8 cellular contexts compared by ENCODE assay signal in the genomic region with DNA sequence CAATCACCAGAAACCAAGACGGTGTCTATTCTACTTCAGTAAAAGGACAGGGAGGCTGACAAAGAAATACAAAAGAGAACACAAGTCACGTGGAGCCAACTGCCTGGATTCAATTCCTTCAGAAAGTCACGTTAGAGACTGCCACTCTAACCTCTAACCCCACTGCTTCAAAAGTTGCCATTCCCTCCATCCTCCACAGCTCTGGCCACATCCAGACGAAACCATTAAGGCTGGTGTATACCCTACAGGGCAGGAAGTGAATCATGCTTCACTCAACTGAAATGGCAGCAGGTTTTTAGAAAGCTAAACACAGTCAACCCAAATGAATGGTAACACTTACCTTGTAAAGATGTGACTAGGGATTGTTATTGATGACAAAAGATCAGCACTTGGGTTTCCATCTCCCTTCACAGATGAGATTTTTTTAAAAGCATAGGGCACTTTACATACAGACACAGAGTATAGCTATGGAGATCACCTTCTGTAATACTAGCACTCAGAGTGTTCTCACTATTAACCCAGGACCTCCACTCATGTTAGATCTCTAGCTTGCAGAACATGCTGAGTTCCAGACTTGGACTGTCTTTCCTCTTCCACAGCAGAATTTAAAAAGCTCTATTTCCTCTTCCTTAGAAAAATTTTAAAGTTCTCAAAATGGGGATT. TPM values are rescaled to one million over a fixed set of nuclear protein-coding genes. Genes with fewer than 3 reads are reported as not detected.
A peak's percentile ranks its signal among the peaks of the same experiment; 100 is the strongest.
DNase-seq lines count a peak whose midpoint lies in the region; ATAC-seq, FAIRE-seq and TF ChIP-seq lines count a peak whose summit lies in the region.

No MANE protein-coding gene starts in this region.

- H2AFZ ChIP-seq in HCT116 (ENCODE audit: low read depth, low read length, poor library complexity, severe bottlenecking) = peak overlapping the region; percentile 77
- peak overlapping the region; percentile 1 for H2AFZ ChIP-seq in endothelial cell of umbilical vein (ENCODE audit: low read depth, low read length)

- no peaks in the 10 kb centered on the region for H3K36me3 Mint-ChIP-seq in CD4-positive, alpha-beta T cell (ENCODE audit: low read depth)

- H3K27me3 Mint-ChIP-seq in CD4-positive, alpha-beta T cell = no peaks in the 10 kb centered on the region

- peak; percentile 77 for ATAC-seq in CD4-positive, alpha-beta T cell (ENCODE audit: poor library complexity)
- peak; percentile 87 for ATAC-seq in HCT116
- no peak for ATAC-seq in HG03135 (IDR thresholded peaks at IDR 0.05; ENCODE audit: unreplicated experiment)

- DNase-seq in CD4-positive, alpha-beta T cell = no peak
- DNase-seq in HCT116 (ENCODE audit: low read depth, low spot score) (no peak), endothelial cell of umbilical vein (ENCODE audit: low read depth, low spot score) (peak; percentile 62), hippocampal formation (lab: John Stamatoyannopoulos, UW) (no peak), posterior vena cava (ENCODE audit: low spot score) (no peak), frontal cortex (ENCODE audit: low spot score in 2 of 2) (no peak)

- TF ChIP-seq POLR2A in HCT116 (IDR thresholded peaks at IDR 0.05; ENCODE audit: borderline replicate concordance, extremely low read depth, insufficient read depth, insufficient read length) = no peak
- no peak for TF ChIP-seq POLR2A in endothelial cell of umbilical vein (IDR thresholded peaks at IDR 0.05; ENCODE audit: low read depth, low read length)

- no peaks in the 10 kb centered on the region for H4K20me1 ChIP-seq in HCT116 (ENCODE audit: insufficient read depth)
- H4K20me1 ChIP-seq in endothelial cell of umbilical vein (replicated peaks; ENCODE audit: control insufficient read depth, extremely low read depth, insufficient read depth, low read length) = no peaks in the 10 kb centered on the region

- H3K27me3 ChIP-seq in CD4-positive, alpha-beta T cell (ENCODE audit: control insufficient read depth, insufficient read depth, low read length) = no peaks in the 10 kb centered on the region
- H3K27me3 ChIP-seq in HCT116 (ENCODE audit: insufficient read depth, low read length) (no peaks in the 10 kb centered on the region), endothelial cell of umbilical vein (ENCODE audit: control insufficient read depth in 2 of 2, insufficient read depth in 2 of 2, low read length in 2 of 2) (no peaks in the 10 kb centered on the region)

- H3K4me2 ChIP-seq in HCT116 (ENCODE audit: low read length) (peak overlapping the region; percentile 47), endothelial cell of umbilical vein (ENCODE audit: insufficient read depth, low read length) (peak overlapping the region; percentile 29)

- H3K9ac ChIP-seq in HCT116 (ENCODE audit: low read length) = no peak overlapping the region
- H3K9ac ChIP-seq in endothelial cell of umbilical vein (replicated peaks; ENCODE audit: extremely low read depth, insufficient read depth, low read length) = no peak overlapping the region

- peaks cover 17% of the 10 kb centered on the region for H3K4me1 Mint-ChIP-seq in CD4-positive, alpha-beta T cell (ENCODE audit: low read depth)

- CTCF ChIA-PET in CD4-positive, alpha-beta T cell (lab: Charles Lee) = interaction anchor here (0.9 kb wide), 1 partner anchor 21 kb away, joined by 3 read pairs; no protein-coding TSS in a partner anchor
- CTCF ChIA-PET in HCT116 (lab: Charles Lee) (interaction anchor here (1.3 kb wide), 1 partner anchor 64 kb away, joined by 4 read pairs; no protein-coding TSS in a partner anchor), endothelial cell of umbilical vein (lab: Charles Lee) (interaction anchor here (0.7 to 1.5 kb wide), 7 partner anchors 11 to 137 kb away, joined by 3 to 6 read pairs (median 4); no protein-coding TSS in a partner anchor)

- H3K9me2 ChIP-seq in HCT116 (ENCODE audit: insufficient read depth) = no peaks in the 10 kb centered on the region

- no peaks in the 10 kb centered on the region for H3K36me3 ChIP-seq in HCT116 (ENCODE audit: control insufficient read depth in 1 of 2, insufficient read depth in 2 of 2, low read length in 2 of 2)
- no peaks in the 10 kb centered on the region for H3K36me3 ChIP-seq in endothelial cell of umbilical vein (ENCODE audit: control insufficient read depth in 2 of 2, extremely low read depth in 1 of 2, insufficient read depth in 2 of 2, low read length in 2 of 2)

- FAIRE-seq in endothelial cell of umbilical vein (lab: Jason Lieb, UNC) = peak; percentile 90
- no peak for FAIRE-seq in frontal cortex (lab: Jason Lieb, UNC)

- H3K4me3 Mint-ChIP-seq in CD4-positive, alpha-beta T cell = no peak overlapping the region

- H3K4me3 ChIP-seq in HCT116 (replicated peaks in 1 of 2; ENCODE audit: low read depth in 1 of 2, low read length in 2 of 2) = 0 out of 4 replicates have a peak overlapping the region, but pooled peaks of 1 of the 2 experiments have one; percentile 9
- no peak overlapping the region for H3K4me3 ChIP-seq in endothelial cell of umbilical vein (replicated peaks in 1 of 3; ENCODE audit: insufficient read depth in 1 of 3, low read depth in 1 of 3, low read length in 3 of 3)

- H3K9me1 ChIP-seq in endothelial cell of umbilical vein (replicated peaks; ENCODE audit: control insufficient read depth, extremely low read depth, insufficient read depth, low read length) = no peaks in the 10 kb centered on the region

- dilution Hi-C loops in endothelial cell of umbilical vein (cut with MboI; ENCODE audit: extremely low pct_ligation_motif_present, low sequenced_read_pairs) = no loop called here

- POLR2A ChIA-PET in CD4-positive, alpha-beta T cell (lab: Charles Lee) = interaction anchor here (0.7 to 1.4 kb wide), 3 partner anchors 11 to 65 kb away, joined by 3 to 7 read pairs (median 3); no protein-coding TSS in a partner anchor
- POLR2A ChIA-PET in HCT116 (lab: Charles Lee) = interaction anchor here (0.7 to 1.0 kb wide), 3 partner anchors 17 to 37 kb away, joined by 3 to 6 read pairs (median 3); a partner anchor contains a TSS
- POLR2A ChIA-PET in endothelial cell of umbilical vein (lab: Charles Lee) = interaction anchor here (0.9 to 1.0 kb wide), 2 partner anchors 13 to 22 kb away, joined by 3 to 4 read pairs; no protein-coding TSS in a partner anchor

- TF ChIP-seq RAD21 in HCT116 (IDR thresholded peaks at IDR 0.05; ENCODE audit: low read depth) = no peak

- H3K4me1 ChIP-seq in HCT116 (ENCODE audit: control insufficient read depth in 1 of 2, insufficient read depth in 2 of 2, low read length in 2 of 2) (peaks cover 0 to 12% of the 10 kb centered on the region in 2 experiments; a peak in 2 of 4 replicates), endothelial cell of umbilical vein (ENCODE audit: control insufficient read depth, extremely low read depth, insufficient read depth, low read length) (peaks cover 16% of the 10 kb centered on the region)

- intact Hi-C loops in CD4-positive, alpha-beta T cell (cut with DNase I, micrococcal nuclease) = no loop called here
- intact Hi-C loops in HCT116 (cut with micrococcal nuclease) = no loop called here
- intact Hi-C loops in endothelial cell of umbilical vein (cut with micrococcal nuclease) = loop anchor here (2.0 kb wide), 1 partner anchor 14 kb away; no protein-coding TSS in a partner anchor
- intact Hi-C loops in posterior vena cava (cut with DNase I) = no loop called here

- no peak overlapping the region for H3K27ac Mint-ChIP-seq in CD4-positive, alpha-beta T cell

- RAD21 ChIA-PET in HCT116 (lab: Charles Lee; ENCODE audit: low non-redundant PET in 1 of 2, low total read pairs in 2 of 2, uncharacterized antibody in 2 of 2, unreplicated experiment in 2 of 2) = no interaction called here

- no peaks in the 10 kb centered on the region for H3K79me2 ChIP-seq in HCT116 (ENCODE audit: insufficient read depth, low read length)
- peaks cover 13% of the 10 kb centered on the region for H3K79me2 ChIP-seq in endothelial cell of umbilical vein (ENCODE audit: control insufficient read depth, insufficient read depth, low read length)

- H3K9me3 Mint-ChIP-seq in CD4-positive, alpha-beta T cell = no peaks in the 10 kb centered on the region

- H3K27ac ChIP-seq in CD4-positive, alpha-beta T cell (ENCODE audit: low read depth, low read length) = no peak overlapping the region
- H3K27ac ChIP-seq in HCT116 (ENCODE audit: low read depth, low read length) (no peak overlapping the region), endothelial cell of umbilical vein (ENCODE audit: insufficient read depth, low read depth, low read length) (peak overlapping the region; percentile 18)

- TF ChIP-seq CTCF in CD4-positive, alpha-beta T cell (IDR thresholded peaks at IDR 0.05) = no peak
- TF ChIP-seq CTCF in HCT116 (IDR thresholded peaks at IDR 0.05 in 2 of 3, conservative IDR thresholded peaks at IDR 0.05 in 1 of 3; ENCODE audit: borderline replicate concordance in 1 of 3, insufficient read depth in 1 of 3, low read depth in 2 of 3, low read length in 2 of 3) = no peak
- TF ChIP-seq CTCF in endothelial cell of umbilical vein (IDR thresholded peaks at IDR 0.05; ENCODE audit: extremely low read depth in 1 of 2, insufficient read depth in 1 of 2, low read depth in 1 of 2, low read length in 2 of 2) = no peak

- H3K9me3 ChIP-seq in CD4-positive, alpha-beta T cell (ENCODE audit: control insufficient read depth, low read length) = no peaks in the 10 kb centered on the region
- H3K9me3 ChIP-seq in HCT116 (ENCODE audit: control insufficient read depth in 1 of 2, insufficient read depth in 1 of 2, low read depth in 1 of 2, low read length in 2 of 2) (no peaks in the 10 kb centered on the region), endothelial cell of umbilical vein (replicated peaks; ENCODE audit: control insufficient read depth, insufficient read depth, low read length) (no peaks in the 10 kb centered on the region)

- BruUV-seq in HCT116 (replicated peaks; lab: Mats Ljungman, UMichigan) = no TSS peak
- no TSS peak for BruUV-seq in endothelial cell of umbilical vein (replicated peaks; lab: Mats Ljungman, UMichigan)

TF ChIP-seq in HCT116, 20 proteins besides CTCF, POLR2A, EP300 and RAD21 (continues in another document):
- TF ChIP-seq JUND (IDR thresholded peaks at IDR 0.05) = peak; percentile 32; the same call in 1 of the 2 replicates

TF ChIP-seq in endothelial cell of umbilical vein, 7 proteins besides CTCF, POLR2A, EP300 and RAD21 (continues in another document):
- TF ChIP-seq JUN (IDR thresholded peaks at IDR 0.05; ENCODE audit: borderline replicate concordance, insufficient read depth, insufficient read length, low read depth) = peak; percentile 63

RNA-seq across cellular contexts. Expression of a gene that starts 37.4 kb away (rescaled TPM):
- total RNA-seq in CD4-positive, alpha-beta T cell = 1 to 10 TPM; 2.5 to 2.9 TPM
- 3.1 TPM for total RNA-seq in HCT116 (2021; ENCODE audit: unreplicated experiment)
- polyA plus RNA-seq in HCT116 (2012) = 2.6 and 3.1 TPM in 2 replicates
- polyA plus RNA-seq in PFSK-1 (2012; ENCODE audit: insufficient read length, low read depth) = 6.5 TPM
- 20.1 and 20.3 TPM in 2 replicates for total RNA-seq in endothelial cell of umbilical vein
- 13.1 and 14.0 TPM in 2 replicates for polyA plus RNA-seq in endothelial cell of umbilical vein
- polyA plus RNA-seq in endothelial cell of umbilical vein (2011; cell fraction: cytosol; rRNA removed) = 11.6 TPM in 2 replicates
- 21.1 and 27.4 TPM in 2 replicates for polyA plus RNA-seq in endothelial cell of umbilical vein (2011; cell fraction: nucleus; rRNA removed)
- 8.1 and 10.2 TPM in 2 replicates for polyA plus RNA-seq in endothelial cell of umbilical vein (2012)
- 24.5 and 26.5 TPM in 2 replicates for polyA minus RNA-seq in endothelial cell of umbilical vein
- 1.1 TPM for polyA minus RNA-seq in endothelial cell of umbilical vein (2011; cell fraction: cytosol; rRNA and poly(A)+ RNA removed)
- polyA minus RNA-seq in endothelial cell of umbilical vein (2011; cell fraction: nucleus; rRNA and poly(A)+ RNA removed) = 55.7 and 61.8 TPM in 2 replicates
- total RNA-seq in posterior vena cava = 1 to 10 TPM; 6.3 to 6.5 TPM
- 7.7 TPM for total RNA-seq in frontal cortex
